Comparison of ENCODE assay signal across 1 cellular context in genomic region chr19:741506-742131, GRCh38.
A peak's percentile ranks its signal among the peaks of the same experiment; 100 is the strongest.
TF ChIP-seq lines count a peak whose summit lies in the region.

No MANE protein-coding gene starts in this region.

TF ChIP-seq in HepG2, 621 proteins besides CTCF, POLR2A, EP300 and RAD21 (continued from another document):
- TF ChIP-seq CSRNP1 (CRISPR knock-in tag; IDR thresholded peaks at IDR 0.05) (no peak), ZSCAN25 (CRISPR knock-in tag; IDR thresholded peaks at IDR 0.05) (peak; percentile 100), SP2 (CRISPR knock-in tag; IDR thresholded peaks at IDR 0.05) (no peak), ZNF331 (CRISPR knock-in tag; IDR thresholded peaks at IDR 0.05) (no peak), ZNF549 (CRISPR knock-in tag; IDR thresholded peaks at IDR 0.05) (no peak), ZXDC (CRISPR knock-in tag; IDR thresholded peaks at IDR 0.05) (no peak), FOSL1 (CRISPR knock-in tag; IDR thresholded peaks at IDR 0.05; ENCODE audit: borderline replicate concordance) (no peak), RNF219 (CRISPR knock-in tag; IDR thresholded peaks at IDR 0.05) (no peak), ZNF619 (CRISPR knock-in tag; IDR thresholded peaks at IDR 0.05) (no peak), PCBP1 (IDR thresholded peaks at IDR 0.05; ENCODE audit: borderline replicate concordance, low read depth, low read length) (0 out of 2 replicates have a peak, but pooled peaks have one; percentile 18), ZNF737 (CRISPR knock-in tag; IDR thresholded peaks at IDR 0.05; ENCODE audit: borderline replicate concordance) (no peak), SIX1 (CRISPR knock-in tag; IDR thresholded peaks at IDR 0.05; ENCODE audit: borderline replicate concordance) (no peak), CAMTA2 (CRISPR knock-in tag; IDR thresholded peaks at IDR 0.05; ENCODE audit: borderline replicate concordance) (no peak), SP1 (IDR thresholded peaks at IDR 0.05) (no peak), SP1 (CRISPR knock-in tag; IDR thresholded peaks at IDR 0.05) (no peak), CHD4 (IDR thresholded peaks at IDR 0.05; ENCODE audit: borderline replicate concordance, low read length) (peak; percentile 95; the same call in 1 of the 2 replicates), SALL1 (CRISPR knock-in tag; IDR thresholded peaks at IDR 0.05) (0 out of 2 replicates have a peak, but pooled peaks have one; percentile 20), HOXA5 (CRISPR knock-in tag; IDR thresholded peaks at IDR 0.05) (no peak), FOXO1 (CRISPR knock-in tag; IDR thresholded peaks at IDR 0.05) (no peak), FUBP1 (CRISPR knock-in tag; IDR thresholded peaks at IDR 0.05; ENCODE audit: borderline replicate concordance) (no peak)
